In genomic region chr4:102230194-102230593, GRCh38 we compare ENCODE assay signal across 30 cellular contexts.
"Had no signal": no experiment of that assay in that cellular context is flagged by ENCODE, and none has a peak within 500 bp of the region (broad histone marks: within the 10 kb centered on the region; RNA-seq: fewer than 3 reads in every experiment).

No MANE protein-coding gene starts in this region.

- H3K36me3 ChIP-seq: esophagus squamous epithelium, heart right ventricle, left ventricle myocardium inferior, ovary, suprapubic skin, tibial artery, upper lobe of right lung had no signal

- DNase-seq: activated CD4-positive, alpha-beta T cell treated with anti-CD3 and anti-CD28 coated beads for 36 hours; activated CD4-positive, alpha-beta T cell treated with anti-CD3 and anti-CD28 coated beads, Interleukin-2, amount 50 U/mL, for 4 hours; activated CD4-positive, CD25-positive, alpha-beta regulatory T cell; activated naive CD4-positive, alpha-beta T cell; activated T-cell treated with anti-CD3 and anti-CD28 coated beads for 4 hours; activated T-cell treated with anti-CD3 and anti-CD28 coated beads, Interleukin-2, amount 50 U/mL, for 72 hours; anterior cingulate cortex; effector CD4-positive, alpha-beta T cell; esophagus squamous epithelium; foreskin melanocyte; heart right ventricle; left ventricle myocardium inferior; mesendoderm; mucosa of descending colon; ovary; retina; stimulated activated CD4-positive, alpha-beta T cell treated with anti-CD3 and anti-CD28 coated beads, Interleukin-1b, Interleukin-23, amount 100 ng/mL, for 48 hours; stimulated activated CD4-positive, alpha-beta T cell treated with anti-CD3 and anti-CD28 coated beads, Interleukin-4, amount 100 ng/mL, for 4 hours; stimulated activated CD8-positive, alpha-beta memory T cell treated with anti-CD3 and anti-CD28 coated beads, Interleukin-4, amount 100 ng/mL, for 48 hours; stimulated activated naive CD8-positive, alpha-beta T cell treated with anti-CD3 and anti-CD28 coated beads, Interleukin-15, amount 100 ng/mL, for 72 hours; tibial artery; upper lobe of right lung had no signal

- H3K4me1 ChIP-seq: esophagus squamous epithelium, heart right ventricle, left ventricle myocardium inferior, suprapubic skin, tibial artery, upper lobe of right lung had no signal

- H3K27ac ChIP-seq: epithelial cell of prostate, esophagus squamous epithelium, heart right ventricle, left ventricle myocardium inferior, ovary, skin epidermis, suprapubic skin, tibial artery, upper lobe of right lung had no signal

- H3K27me3 ChIP-seq: esophagus squamous epithelium, heart right ventricle, ovary, suprapubic skin, tibial artery, upper lobe of right lung had no signal

- H3K4me3 ChIP-seq: esophagus squamous epithelium, heart right ventricle, left ventricle myocardium inferior, lung, mucosa of descending colon, ovary, skin epidermis, suprapubic skin, tibial artery, upper lobe of right lung had no signal

- H3K9me3 ChIP-seq: ovary, suprapubic skin, upper lobe of right lung had no signal

- ATAC-seq: activated CD4-positive, alpha-beta T cell treated with anti-CD3 and anti-CD28 coated beads for 36 hours; activated naive CD4-positive, alpha-beta T cell treated with anti-CD3 and anti-CD28 coated beads, Interleukin-2, amount 50 U/mL, for 72 hours; activated T-cell treated with anti-CD3 and anti-CD28 coated beads, Interleukin-2, amount 50 U/mL, for 72 hours; heart right ventricle; mucosa of descending colon; natural killer cell treated with Interleukin-12 subunit alpha and Interleukin-12 subunit beta and Interleukin-15 and Interleukin-18, amount 100 ng/mL, for 72 hours; sciatic nerve; stimulated activated memory B cell treated with anti-CD40 and anti-IgM and Interleukin-4, amounts not matched to agents 10 μg/mL and 1 μg/mL and 100 μg/mL, for 72 hours; stimulated activated naive CD8-positive, alpha-beta T cell treated with anti-CD3 and anti-CD28 coated beads, Interleukin-15, amount 100 ng/mL, for 72 hours; upper lobe of right lung had no signal
